In the genomic region with DNA sequence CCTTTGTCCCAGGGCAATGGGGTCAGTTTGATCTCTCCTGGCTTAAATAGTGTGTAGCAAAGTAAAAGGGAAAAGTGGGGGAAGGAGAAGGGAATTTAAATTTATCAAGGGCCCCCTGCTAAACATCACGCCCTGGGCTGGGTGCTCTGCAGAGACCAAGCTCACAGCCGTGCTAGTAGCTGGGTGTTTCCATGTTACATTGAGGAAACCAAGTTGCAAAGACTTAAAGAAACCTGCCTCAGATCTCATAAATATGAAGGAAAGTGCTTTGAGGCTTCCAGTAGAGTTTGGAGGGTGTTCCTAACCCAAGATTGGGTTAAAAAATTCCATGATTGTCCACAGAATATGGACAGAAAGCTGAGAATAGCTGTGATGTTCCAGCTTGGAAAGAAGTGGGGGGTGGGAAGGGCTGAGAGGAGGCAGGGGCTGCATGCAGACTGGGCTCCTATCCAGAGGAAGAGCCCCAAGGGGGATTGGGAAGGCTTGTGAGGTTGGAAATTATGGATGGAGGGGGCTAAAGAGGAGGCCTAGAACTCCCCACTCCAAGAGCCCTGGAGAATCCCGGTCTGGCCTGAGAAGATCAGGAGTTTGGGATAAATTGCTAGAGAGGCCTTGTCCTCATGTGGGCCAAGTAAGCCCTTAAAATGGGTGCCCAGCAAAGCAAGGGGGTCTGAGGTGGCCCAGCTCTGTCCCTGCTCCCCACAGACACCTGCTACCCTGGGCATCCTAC, we compare ENCODE assay signal across 11 cellular contexts. TPM values are rescaled to one million over a fixed set of nuclear protein-coding genes. Genes with fewer than 3 reads are reported as not detected.
DNase-seq lines count a peak whose midpoint lies in the region; ATAC-seq, FAIRE-seq and TF ChIP-seq lines count a peak whose summit lies in the region.
"Had no signal": no experiment of that assay in that cellular context is flagged by ENCODE, and none has a peak within 500 bp of the region (broad histone marks: within the 10 kb centered on the region; RNA-seq: fewer than 3 reads in every experiment).

No MANE protein-coding gene starts in this region.

- TF ChIP-seq RAD21 in A549 (conservative IDR thresholded peaks at IDR 0.05 in 1 of 2, IDR thresholded peaks at IDR 0.05 in 1 of 2) = no peak

- DNase-seq in A549 (ENCODE audit: low read depth in 1 of 2, low spot score in 1 of 2) (no peak), islet precursor cell (peak; percentile 23), progenitor cell of endocrine pancreas (ENCODE audit: low spot score, unreplicated experiment) (no peak), KG1 (lab: John Stamatoyannopoulos, UW) (no peak), amygdala (lab: John Stamatoyannopoulos, UW) (no peak)
- DNase-seq: brain microvascular endothelial cell, NCI-H2029 had no signal

- FAIRE-seq in A549 (lab: Jason Lieb, UNC) = no peak

- no peak overlapping the region for H3K4me3 ChIP-seq in A549

- TF ChIP-seq EP300 in A549 (IDR thresholded peaks at IDR 0.05) = no peak

- peaks cover 89% of the 10 kb centered on the region for H3K4me1 Mint-ChIP-seq in brain
- peaks cover 43% of the 10 kb centered on the region for H3K4me1 Mint-ChIP-seq in progenitor cell of endocrine pancreas (ENCODE audit: low read depth)

- H3K4me3 Mint-ChIP-seq in brain (peak overlapping the region in 3 of 5 experiments; percentile 18 to 51 (median 28)), progenitor cell of endocrine pancreas (ENCODE audit: low read depth) (no peak overlapping the region)

- no peaks in the 10 kb centered on the region for H3K36me3 Mint-ChIP-seq in brain
- H3K36me3 Mint-ChIP-seq in progenitor cell of endocrine pancreas (ENCODE audit: insufficient read depth) = no peaks in the 10 kb centered on the region

- H3K27me3 Mint-ChIP-seq in brain (peaks cover 5% of the 10 kb centered on the region), progenitor cell of endocrine pancreas (peaks cover 3% of the 10 kb centered on the region)

- H3K27ac ChIP-seq in A549 = no peak overlapping the region
- H3K27ac ChIP-seq: brain microvascular endothelial cell had no signal

- ATAC-seq in A549 (no peak), HG03354 (IDR thresholded peaks at IDR 0.05; ENCODE audit: poor library complexity, severe bottlenecking, unreplicated experiment) (no peak), HG03045 (IDR thresholded peaks at IDR 0.05; ENCODE audit: unreplicated experiment) (no peak)

- no peaks in the 10 kb centered on the region for H3K4me1 ChIP-seq in A549

- no peaks in the 10 kb centered on the region for H3K9me3 ChIP-seq in A549

- WGBS in A549 (ENCODE audit: missing lambda C conversion rate) = 71% methylated on average over 3 of the region's 3 CpGs

- no peak for TF ChIP-seq POLR2A in A549 (IDR thresholded peaks at IDR 0.05; ENCODE audit: low read length)

- H3K9me3 Mint-ChIP-seq in brain (peaks cover 0 to 5% (median 0%) of the 10 kb centered on the region in 5 experiments), progenitor cell of endocrine pancreas (ENCODE audit: low read depth) (no peaks in the 10 kb centered on the region)

- CTCF ChIA-PET in A549 (lab: Yijun Ruan, JAX) = interaction anchor here (0.6 to 1.2 kb wide), 4 partner anchors 14 to 511 kb away, joined by 3 read pairs; no protein-coding TSS in a partner anchor

- H3K4me2 ChIP-seq in A549 = peak overlapping the region; percentile 33; the same call in 2 of the 3 replicates

- POLR2A ChIA-PET in A549 (lab: Yijun Ruan, JAX) = no interaction called here

- TF ChIP-seq CTCF in A549 (IDR thresholded peaks at IDR 0.05) (no peak), brain (conservative IDR thresholded peaks at IDR 0.05) (no peak), progenitor cell of endocrine pancreas (IDR thresholded peaks at IDR 0.05; ENCODE audit: unreplicated experiment) (no peak)

- H3K27ac Mint-ChIP-seq in brain = peak overlapping the region; percentile 55 to 96 (median 91)
- peak overlapping the region; percentile 35 for H3K27ac Mint-ChIP-seq in progenitor cell of endocrine pancreas

TF ChIP-seq in A549, 52 proteins besides CTCF, POLR2A, EP300 and RAD21:
- TF ChIP-seq GATA3 (IDR thresholded peaks at IDR 0.05; ENCODE audit: borderline replicate concordance) (no peak), USF2 (IDR thresholded peaks at IDR 0.05) (no peak), ELK1 (IDR thresholded peaks at IDR 0.05; ENCODE audit: low read depth, low read length) (no peak), ZFP36 (IDR thresholded peaks at IDR 0.05; ENCODE audit: borderline replicate concordance, partially characterized antibody) (no peak), CEBPB (IDR thresholded peaks at IDR 0.05) (no peak), JUN (IDR thresholded peaks at IDR 0.05) (no peak), MAX (IDR thresholded peaks at IDR 0.05) (no peak), HES2 (IDR thresholded peaks at IDR 0.05) (no peak), ATOH8 (CRISPR knock-in tag; IDR thresholded peaks at IDR 0.05; ENCODE audit: low read depth) (no peak), FOSL2 (IDR thresholded peaks at IDR 0.05) (no peak), FOSL2 (CRISPR knock-in tag; IDR thresholded peaks at IDR 0.05) (no peak)

RNA-seq across cellular contexts. Expression of gene OAF, which starts 25.0 kb away (rescaled TPM):
- polyA plus RNA-seq in A549 (2011; rRNA removed) (3.0 and 4.1 TPM in 2 replicates), A549 (2017; fragmentation: RNase III; extraction: RNeasy Plus Mini Kit Qiagen cat#74134 plus additional on column Dnase treatment) (3.4 to 4.2 TPM (median 3.8 TPM) in 3 replicates), brain (ENCODE audit: insufficient read depth, low read depth, low replicate concordance) (13.7 TPM)
- 6.6 and 8.6 TPM in 2 replicates for polyA plus RNA-seq in A549 (2012; cell fraction: cytosol; rRNA removed)
- 8.6 and 14.9 TPM in 2 replicates for polyA plus RNA-seq in A549 (2012; cell fraction: nucleus; rRNA removed)
- 2.7 and 2.9 TPM in 2 replicates for polyA minus RNA-seq in A549 (2011; rRNA and poly(A)+ RNA removed)
- 6.5 and 6.6 TPM in 2 replicates for total RNA-seq in progenitor cell of endocrine pancreas

RNA-seq across cellular contexts. Expression of gene TRIM29, which starts 47.9 kb away (rescaled TPM):
- polyA plus RNA-seq in A549 (2011; rRNA removed) (2.7 and 3.8 TPM in 2 replicates), A549 (2017; fragmentation: RNase III; extraction: RNeasy Plus Mini Kit Qiagen cat#74134 plus additional on column Dnase treatment) (2.5 to 3.6 TPM (median 3.1 TPM) in 3 replicates), brain (ENCODE audit: insufficient read depth, low read depth, low replicate concordance) (2.5 TPM)
- 2.3 and 2.6 TPM in 2 replicates for polyA plus RNA-seq in A549 (2012; cell fraction: cytosol; rRNA removed)
- polyA plus RNA-seq in A549 (2012; cell fraction: nucleus; rRNA removed) = 3.2 and 4.5 TPM in 2 replicates
- polyA minus RNA-seq in A549 (2011; rRNA and poly(A)+ RNA removed) = 2.3 and 3.9 TPM in 2 replicates
- 0.33 TPM in 1 of 2 replicates, not detected in the other for total RNA-seq in progenitor cell of endocrine pancreas
- total RNA-seq: OCI-LY7 had no signal

RNA-seq across cellular contexts. Expression of gene POU2F3, which starts 54.1 kb away (rescaled TPM):
- polyA plus RNA-seq in A549 (2011; rRNA removed) = not detected in 2 replicates
- not detected in 2 replicates for polyA plus RNA-seq in A549 (2012; cell fraction: cytosol; rRNA removed)
- polyA plus RNA-seq in A549 (2012; cell fraction: nucleus; rRNA removed) = not detected in 2 replicates
- polyA plus RNA-seq in A549 (2017; fragmentation: RNase III; extraction: RNeasy Plus Mini Kit Qiagen cat#74134 plus additional on column Dnase treatment) = not detected in 3 replicates
- polyA minus RNA-seq in A549 (2011; rRNA and poly(A)+ RNA removed) = not detected in 2 replicates
- polyA plus RNA-seq in brain (ENCODE audit: insufficient read depth, low read depth, low replicate concordance) = 0.58 TPM
- total RNA-seq in progenitor cell of endocrine pancreas = 0.09 TPM in 1 of 2 replicates, not detected in the other
